Comparison of ENCODE assay signal across 9 cellular contexts in genomic region chr2:70995227-70995729, GRCh38. TPM values are rescaled to one million over a fixed set of nuclear protein-coding genes. Genes with fewer than 3 reads are reported as not detected.
DNase-seq lines count a peak whose midpoint lies in the region; ATAC-seq, FAIRE-seq and TF ChIP-seq lines count a peak whose summit lies in the region.
"Had no signal": no experiment of that assay in that cellular context is flagged by ENCODE, and none has a peak within 500 bp of the region (broad histone marks: within the 10 kb centered on the region; RNA-seq: fewer than 3 reads in every experiment).

No MANE protein-coding gene starts in this region.

- no peaks in the 10 kb centered on the region for H3K27me3 Mint-ChIP-seq in Calu3 (ENCODE audit: unreplicated experiment)
- H3K27me3 Mint-ChIP-seq in activated naive CD8-positive, alpha-beta T cell treated with anti-CD3 and anti-CD28 coated beads, Interleukin-2, amount 10 ng/mL, durations not matched to agents 7 days and 5 days: no peaks in the 10 kb centered on the region

- POLR2A ChIA-PET in activated naive CD8-positive, alpha-beta T cell treated with anti-CD3 and anti-CD28 coated beads, Interleukin-2, amount 10 ng/mL, durations not matched to agents 7 days and 5 days (lab: Charles Lee): no interaction called here

- no TSS peak for BruUV-seq in Calu3 (replicated peaks; lab: Mats Ljungman, UMichigan)

- DNase-seq in Calu3: peak; percentile 63
- DNase-seq in RCC 7860 (ENCODE audit: low spot score): peak; percentile 22
- DNase-seq in activated naive CD8-positive, alpha-beta T cell treated with anti-CD3 and anti-CD28 coated beads, Interleukin-2, amount 10 ng/mL, durations not matched to agents 7 days and 5 days: peak; percentile 60
- no peak for DNase-seq in left ventricle myocardium superior
- peak; percentile 52 for DNase-seq in renal cortical epithelial cell (ENCODE audit: low read depth)
- DNase-seq in epidermal melanocyte (ENCODE audit: insufficient read length, low spot score): no peak

- peak; percentile 55 for TF ChIP-seq CTCF in Calu3 (IDR thresholded peaks at IDR 0.05; ENCODE audit: unreplicated experiment)

- no peak for FAIRE-seq in RCC 7860 (lab: Jason Lieb, UNC)

- peaks cover 36% of the 10 kb centered on the region for H3K36me3 Mint-ChIP-seq in Calu3 (ENCODE audit: insufficient read depth, unreplicated experiment)
- no peaks in the 10 kb centered on the region for H3K36me3 Mint-ChIP-seq in activated naive CD8-positive, alpha-beta T cell treated with anti-CD3 and anti-CD28 coated beads, Interleukin-2, amount 10 ng/mL, durations not matched to agents 7 days and 5 days

- H3K27ac Mint-ChIP-seq in Calu3 (ENCODE audit: unreplicated experiment): no peak overlapping the region
- peak overlapping the region; percentile 83 for H3K27ac Mint-ChIP-seq in activated naive CD8-positive, alpha-beta T cell treated with anti-CD3 and anti-CD28 coated beads, Interleukin-2, amount 10 ng/mL, durations not matched to agents 7 days and 5 days

- H3K4me1 Mint-ChIP-seq in Calu3 (ENCODE audit: low read depth, unreplicated experiment): peaks cover 9% of the 10 kb centered on the region
- H3K4me1 Mint-ChIP-seq in activated naive CD8-positive, alpha-beta T cell treated with anti-CD3 and anti-CD28 coated beads, Interleukin-2, amount 10 ng/mL, durations not matched to agents 7 days and 5 days: peaks cover 35% of the 10 kb centered on the region

- peak; percentile 56 for ATAC-seq in GM19351 (IDR thresholded peaks at IDR 0.05; ENCODE audit: unreplicated experiment)
- peak; percentile 26 for ATAC-seq in HG03521 (IDR thresholded peaks at IDR 0.05; ENCODE audit: unreplicated experiment)
- peak; percentile 50 for ATAC-seq in activated naive CD8-positive, alpha-beta T cell treated with anti-CD3 and anti-CD28 coated beads, Interleukin-2, amount 10 ng/mL, durations not matched to agents 7 days and 5 days (ENCODE audit: low read depth)
- peak; percentile 50 for ATAC-seq in left ventricle myocardium superior

- no peaks in the 10 kb centered on the region for H3K9me3 Mint-ChIP-seq in Calu3 (ENCODE audit: low read depth, unreplicated experiment)
- H3K9me3 Mint-ChIP-seq in activated naive CD8-positive, alpha-beta T cell treated with anti-CD3 and anti-CD28 coated beads, Interleukin-2, amount 10 ng/mL, durations not matched to agents 7 days and 5 days: no peaks in the 10 kb centered on the region

- H3K4me3 Mint-ChIP-seq in Calu3 (ENCODE audit: low read depth, unreplicated experiment): peak overlapping the region; percentile 89
- H3K4me3 Mint-ChIP-seq in activated naive CD8-positive, alpha-beta T cell treated with anti-CD3 and anti-CD28 coated beads, Interleukin-2, amount 10 ng/mL, durations not matched to agents 7 days and 5 days: peak overlapping the region; percentile 86

- intact Hi-C loops in Calu3 (cut with micrococcal nuclease; ENCODE audit: unreplicated experiment): no loop called here
- intact Hi-C loops in left ventricle myocardium superior (cut with micrococcal nuclease): no loop called here

- CTCF ChIA-PET in Calu3 (lab: Charles Lee): no interaction called here

RNA-seq across cellular contexts. Expression of gene TEX261, which starts 0.6 kb away (rescaled TPM):
- total RNA-seq in Calu3 (2022) (55.4 and 61.2 TPM in 2 replicates), left ventricle myocardium superior (50.4 TPM), renal cortical epithelial cell (40.7 and 50.2 TPM in 2 replicates)
- total RNA-seq in activated naive CD8-positive, alpha-beta T cell treated with anti-CD3 and anti-CD28 coated beads, Interleukin-2, amount 10 ng/mL, durations not matched to agents 7 days and 5 days: 10 to 100 TPM; 51.7 to 55.5 TPM

RNA-seq across cellular contexts. Expression of gene ANKRD53, which starts 16.8 kb away (rescaled TPM):
- total RNA-seq in Calu3 (2022): not detected in 2 replicates
- total RNA-seq in activated naive CD8-positive, alpha-beta T cell treated with anti-CD3 and anti-CD28 coated beads, Interleukin-2, amount 10 ng/mL, durations not matched to agents 7 days and 5 days: under 1 TPM; 0.28 to 0.33 TPM
- 0.92 TPM for total RNA-seq in left ventricle myocardium superior
- 0.30 TPM in 1 of 2 replicates, not detected in the other for total RNA-seq in renal cortical epithelial cell

RNA-seq across cellular contexts. Expression of gene ATP6V1B1, which starts 59.6 kb away (rescaled TPM):
- total RNA-seq in Calu3 (2022) (not detected in 2 replicates), left ventricle myocardium superior (not detected), renal cortical epithelial cell (0.89 TPM in 1 of 2 replicates, not detected in the other)
- not detected for total RNA-seq in activated naive CD8-positive, alpha-beta T cell treated with anti-CD3 and anti-CD28 coated beads, Interleukin-2, amount 10 ng/mL, durations not matched to agents 7 days and 5 days
- total RNA-seq: dermis microvascular lymphatic vessel endothelial cell had no signal

Comparison
In these comparisons a context has a peak if more than half of its experiments do, and no peak if none do; other contexts are left out.
1. DNase-seq: peak in Calu3 (single experiment), RCC 7860 (single experiment), activated naive CD8-positive, alpha-beta T cell treated with anti-CD3 and anti-CD28 coated beads, Interleukin-2, amount 10 ng/mL, durations not matched to agents 7 days and 5 days (single experiment) and renal cortical epithelial cell (single experiment); none in left ventricle myocardium superior (single experiment) and epidermal melanocyte (single experiment).
2. Peak in every context shown above with its lines, with median percentiles within 50 percentile points of each other: ATAC-seq.